9 cellular contexts compared by ENCODE assay signal in the genomic region with DNA sequence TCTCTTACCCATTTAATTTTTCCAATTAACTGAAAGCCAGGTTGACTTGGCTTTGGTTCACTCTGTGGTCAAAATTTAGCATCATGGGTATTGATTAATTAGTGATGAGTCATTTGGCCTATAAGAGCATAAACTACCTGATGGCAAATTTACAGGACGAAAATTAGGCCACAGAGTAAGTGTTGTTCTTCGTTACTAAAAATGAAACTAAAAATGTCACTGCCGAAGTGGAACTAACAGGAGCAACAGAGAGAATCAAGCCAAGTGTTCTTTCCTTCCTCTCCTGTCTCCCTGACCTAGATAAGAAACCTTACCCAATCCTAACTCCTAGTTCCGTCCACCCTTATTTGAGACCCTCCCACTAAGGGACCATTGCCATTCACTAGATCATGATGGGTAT.
DNase-seq lines count a peak whose midpoint lies in the region; ATAC-seq, FAIRE-seq and TF ChIP-seq lines count a peak whose summit lies in the region.
"Had no signal": no experiment of that assay in that cellular context is flagged by ENCODE, and none has a peak within 500 bp of the region (broad histone marks: within the 10 kb centered on the region; RNA-seq: fewer than 3 reads in every experiment).

No MANE protein-coding gene starts in this region.

- TF ChIP-seq POLR2A in GM12891 (IDR thresholded peaks at IDR 0.05; ENCODE audit: low read depth, low read length) = no peak

- no peaks in the 10 kb centered on the region for H3K36me3 ChIP-seq in KOPT-K1 (ENCODE audit: insufficient read depth, low read length)
- no peaks in the 10 kb centered on the region for H3K36me3 ChIP-seq in pancreas

- peaks cover 4 to 21% (median 15%) of the 10 kb centered on the region in 3 donors for H3K4me1 ChIP-seq in pancreas

- H3K27me3 ChIP-seq in pancreas = no peaks in the 10 kb centered on the region

- DNase-seq in GM12891 (ENCODE audit: insufficient read length, low spot score) = peak; percentile 4
- peak; percentile 11 for DNase-seq in central memory CD4-positive, alpha-beta T cell
- no peak for DNase-seq in pancreas
- no peak for DNase-seq in superior temporal gyrus (ENCODE audit: extremely low spot score)
- DNase-seq in HUDEP-2 (lab: John Stamatoyannopoulos, UW; ENCODE audit: unreplicated experiment in 76 of 76) = no peak
- DNase-seq in HK-2 (ENCODE audit: unreplicated experiment) = no peak

- no peaks in the 10 kb centered on the region for H3K9me3 ChIP-seq in KOPT-K1 (ENCODE audit: insufficient read depth, low read length, poor library complexity, severe bottlenecking)
- no peaks in the 10 kb centered on the region for H3K9me3 ChIP-seq in pancreas

- TF ChIP-seq CTCF in pancreas (IDR thresholded peaks at IDR 0.05) = no peak

- H3K4me3 ChIP-seq in pancreas = peak overlapping the region in 2 of 4 donors; percentile 10 to 32

- H3K27ac ChIP-seq in KOPT-K1 (ENCODE audit: low read depth, low read length, poor library complexity, severe bottlenecking) (peak overlapping the region; percentile 4), pancreas (peak overlapping the region; percentile 3 to 59 (median 40))

- FAIRE-seq in GM12891 (lab: Jason Lieb, UNC) (peak; percentile 80), pancreas (lab: Jason Lieb, UNC) (no peak)
- FAIRE-seq: frontal cortex had no signal

- 16% methylated on average over 4 of the region's 4 CpGs for WGBS in pancreas, 2 donors

- ATAC-seq in GM21576 (IDR thresholded peaks at IDR 0.05; ENCODE audit: unreplicated experiment) = peak; percentile 92
- peak; percentile 26 to 67 (median 60) for ATAC-seq in pancreas

- intact Hi-C loops in pancreas (cut with DNase I) = no loop called here

TF ChIP-seq in GM12891, 5 proteins besides CTCF, POLR2A, EP300 and RAD21:
- TF ChIP-seq POU2F2 (IDR thresholded peaks at IDR 0.05; ENCODE audit: low read depth, low read length) = no peak
- no peak for TF ChIP-seq POLR2AphosphoS5 (IDR thresholded peaks at IDR 0.05; ENCODE audit: low read depth, low read length)
- no peak for TF ChIP-seq SPI1 (IDR thresholded peaks at IDR 0.05; ENCODE audit: low read depth, low read length)
- TF ChIP-seq PAX5 (IDR thresholded peaks at IDR 0.05; ENCODE audit: insufficient read depth, low read length, severe bottlenecking) = no peak
- TF ChIP-seq TAF1 (IDR thresholded peaks at IDR 0.05; ENCODE audit: low read depth, low read length) = no peak

Comparison
In these comparisons a context has a peak if more than half of its experiments do, and no peak if none do; other contexts are left out.
1. DNase-seq: peak in GM12891 (single experiment) and central memory CD4-positive, alpha-beta T cell (single experiment); none in pancreas (0 of 6), superior temporal gyrus (single experiment), HUDEP-2 (0 of 76) and HK-2 (single experiment).